ENCODE assay signal across 8 cellular contexts in the genomic region with DNA sequence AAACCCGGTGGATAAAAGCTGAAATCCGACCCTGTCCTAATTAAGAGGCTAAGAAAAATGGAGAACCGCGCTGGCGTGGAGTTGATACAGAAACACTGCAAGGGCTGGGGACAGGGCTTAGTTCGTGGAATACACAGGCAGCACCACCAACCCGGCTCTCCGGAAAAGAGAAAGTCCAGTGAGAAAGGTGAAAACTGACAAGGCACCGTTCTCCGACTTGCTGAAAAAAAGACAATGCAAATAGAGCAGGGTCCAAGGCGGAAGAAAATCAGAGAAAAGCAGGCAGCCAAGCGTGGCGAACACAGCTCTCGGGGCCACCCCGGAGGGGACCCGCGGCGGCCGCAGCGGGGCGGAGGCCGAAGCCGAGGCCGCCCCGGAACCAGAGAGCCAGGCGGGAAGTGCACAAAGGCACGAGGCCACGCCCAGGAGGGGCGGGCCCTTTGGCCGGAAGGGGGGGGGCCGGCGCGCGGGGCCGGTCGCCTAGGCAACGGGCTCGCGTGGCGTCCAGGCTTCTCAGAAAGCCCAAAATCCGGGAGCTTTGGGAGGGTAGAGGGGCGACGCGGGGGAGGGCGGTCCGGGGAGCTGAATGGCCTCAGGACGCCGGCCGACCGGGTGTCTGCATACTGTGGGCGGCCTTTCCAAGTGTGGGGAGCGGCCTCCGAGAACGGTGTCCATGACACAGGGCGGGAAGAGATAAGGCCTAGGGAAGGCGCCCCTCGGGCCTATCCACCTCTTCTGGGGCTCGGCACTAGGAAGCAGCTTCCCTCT. TPM values are rescaled to one million over a fixed set of nuclear protein-coding genes. Genes with fewer than 3 reads are reported as not detected.
DNase-seq lines count a peak whose midpoint lies in the region; ATAC-seq and TF ChIP-seq lines count a peak whose summit lies in the region.

No MANE protein-coding gene starts in this region.

- H3K4me1 Mint-ChIP-seq in CD8-positive, alpha-beta T cell (ENCODE audit: low read depth), result peaks cover 19% of the 10 kb centered on the region
- peaks cover 11% of the 10 kb centered on the region for H3K4me1 Mint-ChIP-seq in memory B cell

- intact Hi-C loops in CD8-positive, alpha-beta T cell (cut with DNase I, micrococcal nuclease), result loop anchor here (2.0 to 10.0 kb wide), 4 partner anchors 473 to 1873 kb away; a partner anchor contains a TSS

- H3K36me3 ChIP-seq in CD8-positive, alpha-beta T cell (ENCODE audit: insufficient read depth, low read length), result no peaks in the 10 kb centered on the region
- no peaks in the 10 kb centered on the region for H3K36me3 ChIP-seq in effector memory CD4-positive, alpha-beta T cell (ENCODE audit: control insufficient read depth, insufficient read depth, low read length)

- no peaks in the 10 kb centered on the region for H3K9me3 ChIP-seq in CD8-positive, alpha-beta T cell (ENCODE audit: low read length)
- H3K9me3 ChIP-seq in effector memory CD4-positive, alpha-beta T cell (ENCODE audit: control insufficient read depth, low read length), result no peaks in the 10 kb centered on the region

- peak overlapping the region; percentile 99 for H3K27ac ChIP-seq in CD8-positive, alpha-beta T cell (ENCODE audit: low read depth, low read length)
- H3K27ac ChIP-seq in effector memory CD4-positive, alpha-beta T cell (ENCODE audit: insufficient read depth, low read length, poor library complexity, severe bottlenecking), result peak overlapping the region; percentile 99

- H3K4me3 Mint-ChIP-seq in CD8-positive, alpha-beta T cell, result peak overlapping the region; percentile 92
- peak overlapping the region; percentile 100 for H3K4me3 Mint-ChIP-seq in memory B cell

- DNase-seq in CD8-positive, alpha-beta T cell, result peak; percentile 74 to 95 (median 85)
- DNase-seq in HK-2 (ENCODE audit: unreplicated experiment) (peak; percentile 81), NCI-H82 treated with DMSO at 0.1 percent for 48 hours (lab: John Stamatoyannopoulos, UW; ENCODE audit: unreplicated experiment) (peak; percentile 71), memory B cell (ENCODE audit: low spot score in 2 of 2) (peak; percentile 78 to 89)
- peak; percentile 58 to 82 (median 77) for DNase-seq in activated CD8-positive, alpha-beta memory T cell treated with anti-CD3 and anti-CD28 coated beads for 48 hours (ENCODE audit: low read depth in 2 of 3, low spot score in 2 of 3)
- DNase-seq in effector memory CD4-positive, alpha-beta T cell, result peak; percentile 83 to 85 (median 84)
- peak; percentile 68 for DNase-seq in stimulated activated CD8-positive, alpha-beta memory T cell treated with anti-CD3 and anti-CD28 coated beads, Interleukin-12 subunit alpha, Interleukin-12 subunit beta, amount 100 ng/mL, for 24 hours (ENCODE audit: extremely low read depth)

- peaks cover 13% of the 10 kb centered on the region for H3K36me3 Mint-ChIP-seq in CD8-positive, alpha-beta T cell
- H3K36me3 Mint-ChIP-seq in memory B cell, result no peaks in the 10 kb centered on the region

- POLR2A ChIA-PET in CD8-positive, alpha-beta T cell (lab: Charles Lee), result interaction anchor here (1.0 to 1.9 kb wide), 7 partner anchors 9 to 203 kb away, joined by 3 to 7 read pairs (median 4); a partner anchor contains a TSS

- ATAC-seq in CD8-positive, alpha-beta T cell, result peak; percentile 18
- ATAC-seq in GM19455 (IDR thresholded peaks at IDR 0.05; ENCODE audit: unreplicated experiment) (peak; percentile 35), memory B cell (ENCODE audit: low read depth) (peak; percentile 30)

- TF ChIP-seq CTCF in CD8-positive, alpha-beta T cell (IDR thresholded peaks at IDR 0.05), result no peak

- peak overlapping the region; percentile 100 for H3K4me3 ChIP-seq in CD8-positive, alpha-beta T cell (ENCODE audit: low read depth, low read length)
- H3K4me3 ChIP-seq in effector memory CD4-positive, alpha-beta T cell (ENCODE audit: insufficient read depth, low read depth, low read length, poor library complexity, severe bottlenecking), result peak overlapping the region; percentile 100

- H3K4me1 ChIP-seq in CD8-positive, alpha-beta T cell (ENCODE audit: insufficient read depth, low read length), result peaks cover 18% of the 10 kb centered on the region
- H3K4me1 ChIP-seq in effector memory CD4-positive, alpha-beta T cell (ENCODE audit: control insufficient read depth, insufficient read depth, low read length, poor library complexity, severe bottlenecking), result peaks cover 10% of the 10 kb centered on the region

- H3K27me3 Mint-ChIP-seq in CD8-positive, alpha-beta T cell (ENCODE audit: low read depth), result no peaks in the 10 kb centered on the region
- no peaks in the 10 kb centered on the region for H3K27me3 Mint-ChIP-seq in memory B cell

- CTCF ChIA-PET in CD8-positive, alpha-beta T cell (lab: Charles Lee), result no interaction called here

- no peaks in the 10 kb centered on the region for H3K9me3 Mint-ChIP-seq in CD8-positive, alpha-beta T cell
- H3K9me3 Mint-ChIP-seq in memory B cell, result no peaks in the 10 kb centered on the region

- no peaks in the 10 kb centered on the region for H3K27me3 ChIP-seq in CD8-positive, alpha-beta T cell (ENCODE audit: insufficient read depth, low read length)
- H3K27me3 ChIP-seq in effector memory CD4-positive, alpha-beta T cell (replicated peaks; ENCODE audit: control insufficient read depth, insufficient read depth, low read length, poor library complexity, severe bottlenecking), result no peaks in the 10 kb centered on the region

- peak overlapping the region; percentile 97 for H3K27ac Mint-ChIP-seq in CD8-positive, alpha-beta T cell
- H3K27ac Mint-ChIP-seq in memory B cell, result peak overlapping the region; percentile 96

RNA-seq across cellular contexts. Expression of a gene that starts 1.2 kb away (rescaled TPM):
- 10 to 100 TPM; 14.9 to 15.6 TPM for total RNA-seq in CD8-positive, alpha-beta T cell

RNA-seq across cellular contexts. Expression of a gene that starts 6.3 kb away (rescaled TPM):
- 10 to 100 TPM; 48.2 to 48.8 TPM for total RNA-seq in CD8-positive, alpha-beta T cell

Comparison
In these comparisons a context has a peak if more than half of its experiments do, and no peak if none do; other contexts are left out.
1. Peak in every context shown above with its lines: DNase-seq, ATAC-seq, H3K4me3 ChIP-seq and H3K27ac ChIP-seq.